In the genomic region with DNA sequence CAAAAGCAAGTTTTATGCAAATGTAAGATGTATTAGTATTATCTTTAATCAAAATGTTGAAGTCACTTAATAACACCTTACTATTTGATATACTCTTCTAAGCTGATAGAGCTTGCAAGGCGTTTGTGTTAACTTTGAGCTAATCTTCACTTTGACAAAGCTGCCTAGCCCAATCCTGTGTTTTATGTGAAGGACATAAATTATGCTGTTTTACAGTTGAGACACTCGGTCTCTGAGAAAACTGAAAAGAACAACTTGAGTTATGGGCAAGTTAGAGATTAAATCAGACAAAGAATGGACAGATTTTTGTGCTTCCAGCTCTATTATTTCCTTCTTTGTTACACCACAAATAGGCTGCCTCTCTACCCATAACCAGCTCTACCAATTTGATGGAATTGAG, we compare ENCODE assay signal across 7 cellular contexts.
"Had no signal": no experiment of that assay in that cellular context is flagged by ENCODE, and none has a peak within 500 bp of the region (broad histone marks: within the 10 kb centered on the region; RNA-seq: fewer than 3 reads in every experiment).

No MANE protein-coding gene starts in this region.

- DNase-seq: H9, IMR-90, KBM-7 had no signal

- FAIRE-seq: H1, H54 had no signal

- ATAC-seq: GM23338, HCT116 had no signal

- H3K4me3 ChIP-seq: GM23338 had no signal

- H3K4me2 ChIP-seq: GM23338 had no signal
